ENCODE assay signal across 1 cellular context in genomic region chr1:20266642-20267041, GRCh38.
TF ChIP-seq lines count a peak whose summit lies in the region.

No MANE protein-coding gene starts in this region.

TF ChIP-seq in HepG2, 621 proteins besides CTCF, POLR2A, EP300 and RAD21:
- no peak for TF ChIP-seq ARID5B (CRISPR knock-in tag; IDR thresholded peaks at IDR 0.05)
- no peak for TF ChIP-seq ZNF292 (CRISPR knock-in tag; IDR thresholded peaks at IDR 0.05; ENCODE audit: borderline replicate concordance, low read depth)
- no peak for TF ChIP-seq TFDP1 (CRISPR knock-in tag; IDR thresholded peaks at IDR 0.05; ENCODE audit: borderline replicate concordance)
- no peak for TF ChIP-seq BCL3 (CRISPR knock-in tag; IDR thresholded peaks at IDR 0.05)
- no peak for TF ChIP-seq ZNF331 (CRISPR knock-in tag; IDR thresholded peaks at IDR 0.05)
- TF ChIP-seq ZBTB40 (IDR thresholded peaks at IDR 0.05) = no peak
- TF ChIP-seq ZBTB40 (CRISPR knock-in tag; IDR thresholded peaks at IDR 0.05) = no peak
- TF ChIP-seq MZF1 (CRISPR knock-in tag; IDR thresholded peaks at IDR 0.05; ENCODE audit: borderline replicate concordance) = no peak
- no peak for TF ChIP-seq CSRNP2 (CRISPR knock-in tag; conservative IDR thresholded peaks at IDR 0.05; ENCODE audit: low read depth)
- no peak for TF ChIP-seq ZSCAN31 (CRISPR knock-in tag; IDR thresholded peaks at IDR 0.05; ENCODE audit: low read depth)
